In genomic region chr12:117855165-117855564, GRCh38 we compare ENCODE assay signal across 13 cellular contexts.
DNase-seq lines count a peak whose midpoint lies in the region; TF ChIP-seq lines count a peak whose summit lies in the region.
"Had no signal": no experiment of that assay in that cellular context is flagged by ENCODE, and none has a peak within 500 bp of the region (broad histone marks: within the 10 kb centered on the region; RNA-seq: fewer than 3 reads in every experiment).

No MANE protein-coding gene starts in this region.

- no peaks in the 10 kb centered on the region for H3K4me1 ChIP-seq in neural progenitor cell
- H3K4me1 ChIP-seq: Caco-2 had no signal

- peaks cover 4% of the 10 kb centered on the region for H3K27me3 Mint-ChIP-seq in neural progenitor cell (ENCODE audit: insufficient read depth, low read depth)

- no peak for TF ChIP-seq CTCF in VCaP (conservative IDR thresholded peaks at IDR 0.05)
- TF ChIP-seq CTCF in neural progenitor cell (IDR thresholded peaks at IDR 0.05), result no peak

- H3K4me3 Mint-ChIP-seq in neural progenitor cell, result no peak overlapping the region
- H3K4me3 Mint-ChIP-seq: B cell; CD4-positive, alpha-beta T cell; CD8-positive, alpha-beta T cell had no signal

- H3K9me3 ChIP-seq in neural progenitor cell (ENCODE audit: low read depth), result no peaks in the 10 kb centered on the region
- H3K9me3 ChIP-seq: Caco-2 had no signal

- H3F3A ChIP-seq in neural progenitor cell (ENCODE audit: low read depth), result no peaks in the 10 kb centered on the region

- H2AFZ ChIP-seq in neural progenitor cell (replicated peaks), result no peak overlapping the region

- H3K27ac Mint-ChIP-seq in neural progenitor cell, result peak overlapping the region; percentile 42
- H3K27ac Mint-ChIP-seq: B cell; CD4-positive, alpha-beta T cell; CD8-positive, alpha-beta T cell had no signal

- peaks cover 4% of the 10 kb centered on the region for H3K9me3 Mint-ChIP-seq in neural progenitor cell
- H3K9me3 Mint-ChIP-seq: CD4-positive, alpha-beta T cell had no signal

- H3K79me2 ChIP-seq in neural progenitor cell (ENCODE audit: low read depth), result no peaks in the 10 kb centered on the region

- no peaks in the 10 kb centered on the region for H3K27me3 ChIP-seq in neural progenitor cell
- H3K27me3 ChIP-seq: BLaER1 treated with 17β-estradiol and CSF1 and Interleukin-3, amounts not matched to agents 10 nM and 100 nM had no signal

- H3K27ac ChIP-seq in VCaP, result peak overlapping the region; percentile 25
- no peak overlapping the region for H3K27ac ChIP-seq in neural progenitor cell
- H3K27ac ChIP-seq: BLaER1 treated with 17β-estradiol and CSF1 and Interleukin-3, amounts not matched to agents 10 nM and 100 nM; C4-2B had no signal

- H3K4me3 ChIP-seq in neural progenitor cell, result no peak overlapping the region
- H3K4me3 ChIP-seq: BLaER1 treated with 17β-estradiol and CSF1 and Interleukin-3, amounts not matched to agents 10 nM and 100 nM; GM12878 had no signal

- H3K36me3 ChIP-seq in neural progenitor cell, result no peaks in the 10 kb centered on the region
- H3K36me3 ChIP-seq: BLaER1 treated with 17β-estradiol and CSF1 and Interleukin-3, amounts not matched to agents 10 nM and 100 nM had no signal

- no peak overlapping the region for H3K4me2 ChIP-seq in neural progenitor cell
- H3K4me2 ChIP-seq: BLaER1 treated with 17β-estradiol and CSF1 and Interleukin-3, amounts not matched to agents 10 nM and 100 nM had no signal

- H3K9ac ChIP-seq in neural progenitor cell, result no peak overlapping the region
- H3K9ac ChIP-seq: BLaER1 treated with 17β-estradiol and CSF1 and Interleukin-3, amounts not matched to agents 10 nM and 100 nM had no signal

- no peak for DNase-seq in neural progenitor cell (ENCODE audit: low spot score)
- no peak for DNase-seq in NCI-H524 (lab: John Stamatoyannopoulos, UW)
- DNase-seq in activated naive CD4-positive, alpha-beta T cell treated with Interleukin-2 at 50 U/mL for 16 hours, result no peak
- DNase-seq in DMS53 (lab: John Stamatoyannopoulos, UW), result no peak
- DNase-seq: 8988T had no signal

- no peaks in the 10 kb centered on the region for H4K20me1 ChIP-seq in neural progenitor cell (ENCODE audit: low read depth)
- H4K20me1 ChIP-seq: BLaER1 treated with 17β-estradiol and CSF1 and Interleukin-3, amounts not matched to agents 10 nM and 100 nM had no signal

- no peaks in the 10 kb centered on the region for H3K36me3 Mint-ChIP-seq in neural progenitor cell
- H3K36me3 Mint-ChIP-seq: CD8-positive, alpha-beta T cell had no signal

- H3K4me1 Mint-ChIP-seq in neural progenitor cell, result no peaks in the 10 kb centered on the region
- H3K4me1 Mint-ChIP-seq: B cell had no signal
